ENCODE assay signal across 1 cellular context in the genomic region with DNA sequence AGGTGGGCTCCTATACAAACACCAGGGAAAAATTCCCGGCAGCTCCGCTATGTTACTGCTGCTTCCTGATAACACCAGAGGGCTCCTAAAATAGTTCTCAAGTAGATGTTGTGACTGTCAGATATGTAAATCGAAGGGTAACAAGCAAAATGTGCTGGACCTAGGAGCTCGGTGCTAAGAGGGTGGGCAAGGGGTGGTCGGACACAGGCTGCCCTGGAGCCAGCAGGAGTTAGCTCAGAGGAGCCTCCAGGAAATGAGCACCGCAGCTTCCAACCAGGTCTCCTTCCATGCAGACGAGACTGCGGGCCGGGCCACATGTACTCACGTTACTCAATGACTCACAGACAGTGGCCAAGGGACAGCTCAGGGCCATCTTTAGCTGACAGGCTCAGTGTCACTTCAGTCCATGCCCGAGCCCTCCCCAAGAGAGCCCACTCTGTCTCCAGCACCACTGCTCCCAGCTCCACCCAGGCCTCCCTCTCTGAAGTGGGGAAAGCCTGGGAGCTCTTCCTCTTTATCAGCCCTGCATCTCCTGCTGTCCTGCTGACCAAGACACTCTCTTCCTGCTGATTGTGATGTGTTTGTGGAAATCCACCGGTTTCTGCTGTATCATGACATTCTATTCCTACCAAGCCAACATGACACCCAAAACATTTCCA.
TF ChIP-seq lines count a peak whose summit lies in the region.

No MANE protein-coding gene starts in this region.

TF ChIP-seq in K562, 482 proteins besides CTCF, POLR2A, EP300 and RAD21 (continued from another document and continues in another):
- TF ChIP-seq, protein P1, sequence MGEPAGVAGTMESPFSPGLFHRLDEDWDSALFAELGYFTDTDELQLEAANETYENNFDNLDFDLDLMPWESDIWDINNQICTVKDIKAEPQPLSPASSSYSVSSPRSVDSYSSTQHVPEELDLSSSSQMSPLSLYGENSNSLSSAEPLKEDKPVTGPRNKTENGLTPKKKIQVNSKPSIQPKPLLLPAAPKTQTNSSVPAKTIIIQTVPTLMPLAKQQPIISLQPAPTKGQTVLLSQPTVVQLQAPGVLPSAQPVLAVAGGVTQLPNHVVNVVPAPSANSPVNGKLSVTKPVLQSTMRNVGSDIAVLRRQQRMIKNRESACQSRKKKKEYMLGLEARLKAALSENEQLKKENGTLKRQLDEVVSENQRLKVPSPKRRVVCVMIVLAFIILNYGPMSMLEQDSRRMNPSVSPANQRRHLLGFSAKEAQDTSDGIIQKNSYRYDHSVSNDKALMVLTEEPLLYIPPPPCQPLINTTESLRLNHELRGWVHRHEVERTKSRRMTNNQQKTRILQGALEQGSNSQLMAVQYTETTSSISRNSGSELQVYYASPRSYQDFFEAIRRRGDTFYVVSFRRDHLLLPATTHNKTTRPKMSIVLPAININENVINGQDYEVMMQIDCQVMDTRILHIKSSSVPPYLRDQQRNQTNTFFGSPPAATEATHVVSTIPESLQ (CRISPR knock-in tag; IDR thresholded peaks at IDR 0.05) = no peak
- no peak for TF ChIP-seq MTF1 (CRISPR knock-in tag; IDR thresholded peaks at IDR 0.05; ENCODE audit: borderline replicate concordance)
- TF ChIP-seq PHB2 (IDR thresholded peaks at IDR 0.05; ENCODE audit: low read depth) = no peak
- TF ChIP-seq, protein P2, sequence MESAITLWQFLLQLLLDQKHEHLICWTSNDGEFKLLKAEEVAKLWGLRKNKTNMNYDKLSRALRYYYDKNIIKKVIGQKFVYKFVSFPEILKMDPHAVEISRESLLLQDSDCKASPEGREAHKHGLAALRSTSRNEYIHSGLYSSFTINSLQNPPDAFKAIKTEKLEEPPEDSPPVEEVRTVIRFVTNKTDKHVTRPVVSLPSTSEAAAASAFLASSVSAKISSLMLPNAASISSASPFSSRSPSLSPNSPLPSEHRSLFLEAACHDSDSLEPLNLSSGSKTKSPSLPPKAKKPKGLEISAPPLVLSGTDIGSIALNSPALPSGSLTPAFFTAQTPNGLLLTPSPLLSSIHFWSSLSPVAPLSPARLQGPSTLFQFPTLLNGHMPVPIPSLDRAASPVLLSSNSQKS (CRISPR knock-in tag; IDR thresholded peaks at IDR 0.05) = no peak
- no peak for TF ChIP-seq FOS (IDR thresholded peaks at IDR 0.05; ENCODE audit: extremely low read depth, insufficient read length)
- TF ChIP-seq, protein P3, sequence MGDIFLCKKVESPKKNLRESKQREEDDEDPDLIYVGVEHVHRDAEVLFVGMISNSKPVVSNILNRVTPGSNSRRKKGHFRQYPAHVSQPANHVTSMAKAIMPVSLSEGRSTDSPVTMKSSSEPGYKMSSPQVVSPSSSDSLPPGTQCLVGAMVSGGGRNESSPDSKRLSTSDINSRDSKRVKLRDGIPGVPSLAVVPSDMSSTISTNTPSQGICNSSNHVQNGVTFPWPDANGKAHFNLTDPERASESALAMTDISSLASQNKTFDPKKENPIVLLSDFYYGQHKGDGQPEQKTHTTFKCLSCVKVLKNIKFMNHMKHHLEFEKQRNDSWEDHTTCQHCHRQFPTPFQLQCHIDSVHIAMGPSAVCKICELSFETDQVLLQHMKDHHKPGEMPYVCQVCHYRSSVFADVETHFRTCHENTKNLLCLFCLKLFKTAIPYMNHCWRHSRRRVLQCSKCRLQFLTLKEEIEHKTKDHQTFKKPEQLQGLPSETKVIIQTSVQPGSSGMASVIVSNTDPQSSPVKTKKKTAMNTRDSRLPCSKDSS (IDR thresholded peaks at IDR 0.05; ENCODE audit: low read depth, partially characterized antibody) = no peak
- TF ChIP-seq E2F5 (CRISPR knock-in tag; IDR thresholded peaks at IDR 0.05) = no peak
- no peak for TF ChIP-seq CHAMP1 (IDR thresholded peaks at IDR 0.05)
- TF ChIP-seq, protein P4, sequence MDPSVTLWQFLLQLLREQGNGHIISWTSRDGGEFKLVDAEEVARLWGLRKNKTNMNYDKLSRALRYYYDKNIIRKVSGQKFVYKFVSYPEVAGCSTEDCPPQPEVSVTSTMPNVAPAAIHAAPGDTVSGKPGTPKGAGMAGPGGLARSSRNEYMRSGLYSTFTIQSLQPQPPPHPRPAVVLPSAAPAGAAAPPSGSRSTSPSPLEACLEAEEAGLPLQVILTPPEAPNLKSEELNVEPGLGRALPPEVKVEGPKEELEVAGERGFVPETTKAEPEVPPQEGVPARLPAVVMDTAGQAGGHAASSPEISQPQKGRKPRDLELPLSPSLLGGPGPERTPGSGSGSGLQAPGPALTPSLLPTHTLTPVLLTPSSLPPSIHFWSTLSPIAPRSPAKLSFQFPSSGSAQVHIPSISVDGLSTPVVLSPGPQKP (CRISPR knock-in tag; IDR thresholded peaks at IDR 0.05) = no peak
- no peak for TF ChIP-seq ZNF57 (CRISPR knock-in tag; IDR thresholded peaks at IDR 0.05)
- TF ChIP-seq CHD2 (IDR thresholded peaks at IDR 0.05; ENCODE audit: low read depth, low read length) = no peak
- TF ChIP-seq SAP30 (IDR thresholded peaks at IDR 0.05; ENCODE audit: borderline replicate concordance, insufficient read depth, low read depth, low read length, poor library complexity, severe bottlenecking) = peak; percentile 50
- TF ChIP-seq ZNF253 (CRISPR knock-in tag; conservative IDR thresholded peaks at IDR 0.05) = no peak
- peak; percentile 58; the same call in 1 of the 2 replicates for TF ChIP-seq ZBTB9 (CRISPR knock-in tag; IDR thresholded peaks at IDR 0.05)
- peak; percentile 56 for TF ChIP-seq GATA2 (CRISPR knock-in tag; IDR thresholded peaks at IDR 0.05)
- peak; percentile 77 for TF ChIP-seq CTBP1 (IDR thresholded peaks at IDR 0.05; ENCODE audit: borderline replicate concordance)
- no peak for TF ChIP-seq FOXA1 (IDR thresholded peaks at IDR 0.05; ENCODE audit: borderline replicate concordance)
- TF ChIP-seq BCLAF1 (IDR thresholded peaks at IDR 0.05; ENCODE audit: borderline replicate concordance in 1 of 2, control insufficient read depth in 1 of 2, low read depth in 2 of 2, low read length in 1 of 2) = no peak
- no peak for TF ChIP-seq ZNF77 (CRISPR knock-in tag; IDR thresholded peaks at IDR 0.05)
- no peak for TF ChIP-seq MYBL2 (IDR thresholded peaks at IDR 0.05; ENCODE audit: low read depth)
- no peak for TF ChIP-seq MYBL2 (CRISPR knock-in tag; IDR thresholded peaks at IDR 0.05; ENCODE audit: borderline replicate concordance)
- no peak for TF ChIP-seq ZNF778 (CRISPR knock-in tag; IDR thresholded peaks at IDR 0.05)
- TF ChIP-seq, protein P5, sequence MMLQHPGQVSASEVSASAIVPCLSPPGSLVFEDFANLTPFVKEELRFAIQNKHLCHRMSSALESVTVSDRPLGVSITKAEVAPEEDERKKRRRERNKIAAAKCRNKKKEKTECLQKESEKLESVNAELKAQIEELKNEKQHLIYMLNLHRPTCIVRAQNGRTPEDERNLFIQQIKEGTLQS (IDR thresholded peaks at IDR 0.05) = peak; percentile 90
- TF ChIP-seq, protein P5 (CRISPR knock-in tag; conservative IDR thresholded peaks at IDR 0.05) = peak; percentile 84; the same call in 1 of the 2 replicates
- no peak for TF ChIP-seq GABPB1 (CRISPR knock-in tag; IDR thresholded peaks at IDR 0.05)
- TF ChIP-seq, protein P6, sequence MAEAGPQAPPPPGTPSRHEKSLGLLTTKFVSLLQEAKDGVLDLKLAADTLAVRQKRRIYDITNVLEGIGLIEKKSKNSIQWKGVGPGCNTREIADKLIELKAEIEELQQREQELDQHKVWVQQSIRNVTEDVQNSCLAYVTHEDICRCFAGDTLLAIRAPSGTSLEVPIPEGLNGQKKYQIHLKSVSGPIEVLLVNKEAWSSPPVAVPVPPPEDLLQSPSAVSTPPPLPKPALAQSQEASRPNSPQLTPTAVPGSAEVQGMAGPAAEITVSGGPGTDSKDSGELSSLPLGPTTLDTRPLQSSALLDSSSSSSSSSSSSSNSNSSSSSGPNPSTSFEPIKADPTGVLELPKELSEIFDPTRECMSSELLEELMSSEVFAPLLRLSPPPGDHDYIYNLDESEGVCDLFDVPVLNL (CRISPR knock-in tag; IDR thresholded peaks at IDR 0.05; ENCODE audit: low read depth) = no peak
- peak; percentile 92 for TF ChIP-seq BHLHE40 (IDR thresholded peaks at IDR 0.05; ENCODE audit: low read length)
- peak; percentile 55 to 62; a peak in 3 of 4 replicates for TF ChIP-seq MAZ (CRISPR knock-in tag; conservative IDR thresholded peaks at IDR 0.05 in 1 of 2, IDR thresholded peaks at IDR 0.05 in 1 of 2)
- no peak for TF ChIP-seq ZKSCAN3 (CRISPR knock-in tag; IDR thresholded peaks at IDR 0.05)
- no peak for TF ChIP-seq ZNF197 (CRISPR knock-in tag; IDR thresholded peaks at IDR 0.05; ENCODE audit: low read depth)
- TF ChIP-seq MCM5 (IDR thresholded peaks at IDR 0.05; ENCODE audit: low read depth) = no peak
- TF ChIP-seq YY1 (IDR thresholded peaks at IDR 0.05; ENCODE audit: borderline replicate concordance in 1 of 3, control insufficient read depth in 1 of 3, extremely low read depth in 1 of 3, insufficient read depth in 3 of 3, insufficient read length in 1 of 3, insufficient replicate concordance in 2 of 3, low read depth in 1 of 3, low read length in 2 of 3) = peak in 2 of 3 experiments; percentile 52 to 88
- TF ChIP-seq TFAM (CRISPR knock-in tag; conservative IDR thresholded peaks at IDR 0.05) = no peak
- no peak for TF ChIP-seq NR2C2 (CRISPR knock-in tag; IDR thresholded peaks at IDR 0.05)
- TF ChIP-seq NR2C2 (tag; IDR thresholded peaks at IDR 0.05) = peak; percentile 53
- no peak for TF ChIP-seq FOXO4 (CRISPR knock-in tag; IDR thresholded peaks at IDR 0.05)
- TF ChIP-seq XRCC4 (IDR thresholded peaks at IDR 0.05; ENCODE audit: extremely low read depth, insufficient read depth, insufficient read length) = no peak
- TF ChIP-seq CCAR2 (IDR thresholded peaks at IDR 0.05; ENCODE audit: low read depth, low read length) = no peak
- TF ChIP-seq CREM (IDR thresholded peaks at IDR 0.05; ENCODE audit: low read depth) = peak; percentile 63
- no peak for TF ChIP-seq ZFP36 (IDR thresholded peaks at IDR 0.05; ENCODE audit: low read depth, low read length, partially characterized antibody)
- 0 out of 2 replicates have a peak, but pooled peaks have one; percentile 55 for TF ChIP-seq TRIM28 (IDR thresholded peaks at IDR 0.05)
- TF ChIP-seq CHCHD3 (CRISPR knock-in tag; IDR thresholded peaks at IDR 0.05) = no peak
- 0 out of 2 replicates have a peak, but pooled peaks have one; percentile 38 for TF ChIP-seq CEBPB (tag; IDR thresholded peaks at IDR 0.05)
- TF ChIP-seq SETDB1 (IDR thresholded peaks at IDR 0.05; ENCODE audit: low read length) = no peak
- no peak for TF ChIP-seq ZNF668 (CRISPR knock-in tag; IDR thresholded peaks at IDR 0.05)
